Comparison of ENCODE assay signal across 8 cellular contexts in the genomic region with DNA sequence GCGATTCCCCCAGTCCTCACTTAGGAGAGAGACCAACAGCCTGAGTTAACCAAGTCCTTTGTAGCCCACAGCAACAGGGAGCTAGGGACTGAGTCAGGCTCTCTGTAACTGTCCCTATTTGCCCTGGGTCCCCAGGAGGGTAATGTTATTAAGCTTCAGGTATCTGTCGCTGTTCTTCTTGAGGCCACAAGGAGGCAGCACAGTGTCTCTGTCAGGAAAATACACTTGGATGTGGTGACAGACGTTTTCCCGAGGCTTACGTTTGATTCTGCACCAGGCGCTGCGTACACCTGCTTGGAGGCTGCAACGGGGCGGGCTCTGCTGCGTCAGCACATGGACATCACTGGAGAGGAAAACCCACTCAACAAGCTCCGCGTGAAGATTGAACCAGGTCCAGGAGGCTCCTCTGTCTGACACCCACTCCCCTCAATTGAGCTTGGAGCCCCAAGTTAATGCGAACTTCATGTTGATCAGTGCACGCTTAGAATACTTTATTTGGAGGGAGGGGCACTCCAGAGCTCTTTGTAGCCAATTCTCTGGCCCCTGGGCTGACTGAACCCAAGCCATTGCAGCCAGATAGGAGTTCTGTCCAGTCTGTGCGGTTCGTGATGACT. TPM values are rescaled to one million over a fixed set of nuclear protein-coding genes. Genes with fewer than 3 reads are reported as not detected.
DNase-seq lines count a peak whose midpoint lies in the region; ATAC-seq and TF ChIP-seq lines count a peak whose summit lies in the region.

No MANE protein-coding gene starts in this region.

- POLR2A ChIA-PET in CD8-positive, alpha-beta T cell (lab: Charles Lee) = interaction anchor here (0.5 to 1.1 kb wide), 2 partner anchors 17 to 258 kb away, joined by 3 read pairs; a partner anchor contains a TSS

- intact Hi-C loops in CD8-positive, alpha-beta T cell (cut with DNase I, micrococcal nuclease) = loop anchor here in 1 of 2 experiments (1.0 kb wide), 1 partner anchor 103 kb away; no protein-coding TSS in a partner anchor
- intact Hi-C loops in heart left ventricle (cut with DNase I) (no loop called here), sigmoid colon (cut with DNase I) (no loop called here)
- intact Hi-C loops in activated T-helper 2 cell treated with anti-CD3 and anti-CD28 coated beads, Interferon-gamma antibody, Interleukin-2, Interleukin-4, amounts not matched to agents 10 μg/mL and 5 μg/mL and 100 μg/mL, durations not matched to agents 14 hours and 24 hours and 36 hours (cut with micrococcal nuclease) = no loop called here

- H3K27ac ChIP-seq in CD8-positive, alpha-beta T cell (ENCODE audit: low read depth, low read length) = no peak overlapping the region
- H3K27ac ChIP-seq in heart left ventricle = no peak overlapping the region
- H3K27ac ChIP-seq in sigmoid colon = no peak overlapping the region

- in situ Hi-C loops in HAP-1 (cut with MboI; ENCODE audit: low sequenced_read_pairs) = no loop called here

- H3K27me3 Mint-ChIP-seq in CD8-positive, alpha-beta T cell (ENCODE audit: low read depth) = no peaks in the 10 kb centered on the region
- H3K27me3 Mint-ChIP-seq in activated T-helper 17 cell treated with anti-CD3 and anti-CD28 coated beads, Interleukin-2, amount 50 U/mL, for 72 hours = no peaks in the 10 kb centered on the region
- no peaks in the 10 kb centered on the region for H3K27me3 Mint-ChIP-seq in activated T-helper 2 cell treated with anti-CD3 and anti-CD28 coated beads, Interferon-gamma antibody, Interleukin-2, Interleukin-4, amounts not matched to agents 10 μg/mL and 5 μg/mL and 100 μg/mL, durations not matched to agents 14 hours and 24 hours and 36 hours (ENCODE audit: low read depth)

- H3K4me3 Mint-ChIP-seq in CD8-positive, alpha-beta T cell = no peak overlapping the region
- no peak overlapping the region for H3K4me3 Mint-ChIP-seq in activated T-helper 17 cell treated with anti-CD3 and anti-CD28 coated beads, Interleukin-2, amount 50 U/mL, for 72 hours
- no peak overlapping the region for H3K4me3 Mint-ChIP-seq in activated T-helper 2 cell treated with anti-CD3 and anti-CD28 coated beads, Interferon-gamma antibody, Interleukin-2, Interleukin-4, amounts not matched to agents 10 μg/mL and 5 μg/mL and 100 μg/mL, durations not matched to agents 14 hours and 24 hours and 36 hours (ENCODE audit: low read depth)

- peak; percentile 71 for TF ChIP-seq CTCF in CD8-positive, alpha-beta T cell (IDR thresholded peaks at IDR 0.05)
- TF ChIP-seq CTCF in heart left ventricle (IDR thresholded peaks at IDR 0.05) (peak; percentile 52 to 74 (median 67)), sigmoid colon (IDR thresholded peaks at IDR 0.05) (peak in 3 of 4 experiments; percentile 46 to 68 (median 58))

- peak; percentile 83 for ATAC-seq in CD8-positive, alpha-beta T cell
- ATAC-seq in activated T-helper 17 cell treated with anti-CD3 and anti-CD28 coated beads, Interleukin-2, amount 50 U/mL, for 72 hours (replicated peaks) = peak; percentile 83
- ATAC-seq in heart left ventricle (peak in 3 of 4 donors; percentile 47 to 68 (median 63)), GM18511 (IDR thresholded peaks at IDR 0.05; ENCODE audit: unreplicated experiment) (no peak)

- no peak overlapping the region for H3K4me3 ChIP-seq in CD8-positive, alpha-beta T cell (ENCODE audit: low read depth, low read length)
- H3K4me3 ChIP-seq in HAP-1 (no peak overlapping the region), heart left ventricle (no peak overlapping the region), sigmoid colon (no peak overlapping the region)

- no peaks in the 10 kb centered on the region for H3K4me1 Mint-ChIP-seq in CD8-positive, alpha-beta T cell (ENCODE audit: low read depth)
- H3K4me1 Mint-ChIP-seq in activated T-helper 17 cell treated with anti-CD3 and anti-CD28 coated beads, Interleukin-2, amount 50 U/mL, for 72 hours = no peaks in the 10 kb centered on the region
- no peaks in the 10 kb centered on the region for H3K4me1 Mint-ChIP-seq in activated T-helper 2 cell treated with anti-CD3 and anti-CD28 coated beads, Interferon-gamma antibody, Interleukin-2, Interleukin-4, amounts not matched to agents 10 μg/mL and 5 μg/mL and 100 μg/mL, durations not matched to agents 14 hours and 24 hours and 36 hours (ENCODE audit: low read depth)

- no peak for TF ChIP-seq EP300 in sigmoid colon (IDR thresholded peaks at IDR 0.05)

- no peaks in the 10 kb centered on the region for H3K4me1 ChIP-seq in CD8-positive, alpha-beta T cell (ENCODE audit: insufficient read depth, low read length)
- H3K4me1 ChIP-seq in HAP-1 (no peaks in the 10 kb centered on the region), heart left ventricle (peaks cover 0 to 4% (median 0%) of the 10 kb centered on the region in 12 donors), sigmoid colon (no peaks in the 10 kb centered on the region)

- H3K27ac Mint-ChIP-seq in CD8-positive, alpha-beta T cell = no peak overlapping the region
- no peak overlapping the region for H3K27ac Mint-ChIP-seq in activated T-helper 17 cell treated with anti-CD3 and anti-CD28 coated beads, Interleukin-2, amount 50 U/mL, for 72 hours
- H3K27ac Mint-ChIP-seq in activated T-helper 2 cell treated with anti-CD3 and anti-CD28 coated beads, Interferon-gamma antibody, Interleukin-2, Interleukin-4, amounts not matched to agents 10 μg/mL and 5 μg/mL and 100 μg/mL, durations not matched to agents 14 hours and 24 hours and 36 hours = no peak overlapping the region

- peaks cover 24% of the 10 kb centered on the region for H3K36me3 ChIP-seq in CD8-positive, alpha-beta T cell (ENCODE audit: insufficient read depth, low read length)
- peaks cover 73% of the 10 kb centered on the region for H3K36me3 ChIP-seq in HAP-1 (replicated peaks)
- H3K36me3 ChIP-seq in heart left ventricle = peaks cover 0 to 99% (median 93%) of the 10 kb centered on the region in 9 donors
- peaks cover 17 to 92% (median 58%) of the 10 kb centered on the region in 4 donors for H3K36me3 ChIP-seq in sigmoid colon

- H3K36me3 Mint-ChIP-seq in CD8-positive, alpha-beta T cell = peaks cover 81% of the 10 kb centered on the region
- peaks cover 90% of the 10 kb centered on the region for H3K36me3 Mint-ChIP-seq in activated T-helper 17 cell treated with anti-CD3 and anti-CD28 coated beads, Interleukin-2, amount 50 U/mL, for 72 hours (ENCODE audit: low read depth)
- H3K36me3 Mint-ChIP-seq in activated T-helper 2 cell treated with anti-CD3 and anti-CD28 coated beads, Interferon-gamma antibody, Interleukin-2, Interleukin-4, amounts not matched to agents 10 μg/mL and 5 μg/mL and 100 μg/mL, durations not matched to agents 14 hours and 24 hours and 36 hours (ENCODE audit: low read depth) = peaks cover 53% of the 10 kb centered on the region

- 52 to 59% (median 54%) methylated on average over 11 to 16 of the region's 16 CpGs for WGBS in heart left ventricle, 4 donors
- WGBS in sigmoid colon, 2 donors = 37 to 66% methylated on average over 16 of the region's 16 CpGs

- peak in 2 of 7 experiments; percentile 10 to 21 for DNase-seq in CD8-positive, alpha-beta T cell
- DNase-seq in HAP-1 (ENCODE audit: low spot score in 2 of 2) (peak; percentile 49 to 53), NCI-H460 (ENCODE audit: extremely low read depth, low read depth) (peak; percentile 70), heart left ventricle (no peak), sigmoid colon (no peak)
- DNase-seq in activated T-helper 2 cell treated with anti-CD3 and anti-CD28 coated beads, Interferon-gamma antibody, Interleukin-2, Interleukin-4, amounts not matched to agents 10 μg/mL and 5 μg/mL and 100 μg/mL, durations not matched to agents 14 hours and 24 hours and 36 hours (ENCODE audit: low spot score) = no peak

- no peaks in the 10 kb centered on the region for H3K27me3 ChIP-seq in CD8-positive, alpha-beta T cell (ENCODE audit: insufficient read depth, low read length)
- no peaks in the 10 kb centered on the region for H3K27me3 ChIP-seq in HAP-1 (ENCODE audit: low read depth)
- no peaks in the 10 kb centered on the region for H3K27me3 ChIP-seq in heart left ventricle
- no peaks in the 10 kb centered on the region for H3K27me3 ChIP-seq in sigmoid colon

- no peak for TF ChIP-seq POLR2A in heart left ventricle (IDR thresholded peaks at IDR 0.05)
- TF ChIP-seq POLR2A in sigmoid colon (IDR thresholded peaks at IDR 0.05) = no peak

- no peaks in the 10 kb centered on the region for H3K9me3 Mint-ChIP-seq in CD8-positive, alpha-beta T cell
- H3K9me3 Mint-ChIP-seq in activated T-helper 17 cell treated with anti-CD3 and anti-CD28 coated beads, Interleukin-2, amount 50 U/mL, for 72 hours = no peaks in the 10 kb centered on the region
- H3K9me3 Mint-ChIP-seq in activated T-helper 2 cell treated with anti-CD3 and anti-CD28 coated beads, Interferon-gamma antibody, Interleukin-2, Interleukin-4, amounts not matched to agents 10 μg/mL and 5 μg/mL and 100 μg/mL, durations not matched to agents 14 hours and 24 hours and 36 hours = no peaks in the 10 kb centered on the region

- CTCF ChIA-PET in CD8-positive, alpha-beta T cell (lab: Charles Lee) = interaction anchor here (0.6 to 3.4 kb wide), 11 partner anchors 9 to 1476 kb away, joined by 3 to 31 read pairs (median 7); a partner anchor contains a TSS

- H3K9me3 ChIP-seq in CD8-positive, alpha-beta T cell (ENCODE audit: low read length) = no peaks in the 10 kb centered on the region
- H3K9me3 ChIP-seq in HAP-1 (no peaks in the 10 kb centered on the region), heart left ventricle (no peaks in the 10 kb centered on the region), sigmoid colon (no peaks in the 10 kb centered on the region)

RNA-seq across cellular contexts. Expression of a gene that starts 10.7 kb away (rescaled TPM):
- total RNA-seq in CD8-positive, alpha-beta T cell = 1 to 10 TPM; 1.1 to 1.5 TPM
- total RNA-seq in NCI-H460 (2014; rRNA removed; shearing (Covaris generic)) = 0.61 and 0.99 TPM in 2 replicates
- 0.20 and 1.1 TPM in 2 replicates for polyA plus RNA-seq in NCI-H460 (2014; cell fraction: nucleus; rRNA removed)
- total RNA-seq in activated T-helper 17 cell treated with anti-CD3 and anti-CD28 coated beads, Interleukin-2, amount 50 U/mL, for 72 hours = under 1 TPM; 0.32 to 0.64 TPM
- total RNA-seq in heart left ventricle = 10 to 100 TPM in 1 of 9 donors, 1 to 10 TPM in 2, under 1 TPM in 4, not detected in 2; 0.32 to 42.5 (median 0.69) TPM
- polyA plus RNA-seq in heart left ventricle = 1 to 10 TPM in 1 of 2 donors, under 1 TPM in 1; 0.15 to 3.9 TPM
- total RNA-seq in sigmoid colon = 1 to 10 TPM in 1 of 4 donors, under 1 TPM in 3; 0.16 to 1.8 (median 0.41) TPM
- polyA plus RNA-seq in sigmoid colon = 100 to 1,000 TPM; 560 to 665 (median 569) TPM
- 0.62 and 0.97 TPM in 2 replicates for total RNA-seq in activated T-helper 2 cell treated with anti-CD3 and anti-CD28 coated beads, Interferon-gamma antibody, Interleukin-2, Interleukin-4, amounts not matched to agents 10 μg/mL and 5 μg/mL and 100 μg/mL, durations not matched to agents 14 hours and 24 hours and 36 hours

RNA-seq across cellular contexts. Expression of a gene that starts 17.3 kb away (rescaled TPM):
- total RNA-seq in CD8-positive, alpha-beta T cell = 10 to 100 TPM; 16.8 to 21.1 TPM
- total RNA-seq in NCI-H460 (2014; rRNA removed; shearing (Covaris generic)) = 153 and 155 TPM in 2 replicates
- polyA plus RNA-seq in NCI-H460 (2014; cell fraction: nucleus; rRNA removed) = 109 and 118 TPM in 2 replicates
- total RNA-seq in activated T-helper 17 cell treated with anti-CD3 and anti-CD28 coated beads, Interleukin-2, amount 50 U/mL, for 72 hours = 10 to 100 TPM; 36.9 to 39.8 TPM
- total RNA-seq in heart left ventricle (10 to 100 TPM; 14.1 to 36.2 (median 18.1) TPM), sigmoid colon (10 to 100 TPM; 23.9 to 38.5 (median 32.0) TPM)
- polyA plus RNA-seq in heart left ventricle (10 to 100 TPM; 12.4 to 14.3 TPM), sigmoid colon (10 to 100 TPM; 59.1 to 86.5 (median 81.7) TPM)
- 42.5 and 43.6 TPM in 2 replicates for total RNA-seq in activated T-helper 2 cell treated with anti-CD3 and anti-CD28 coated beads, Interferon-gamma antibody, Interleukin-2, Interleukin-4, amounts not matched to agents 10 μg/mL and 5 μg/mL and 100 μg/mL, durations not matched to agents 14 hours and 24 hours and 36 hours

RNA-seq across cellular contexts. Expression of a gene that starts 44.4 kb away (rescaled TPM):
- total RNA-seq in CD8-positive, alpha-beta T cell = 10 to 100 TPM; 58.0 to 66.6 TPM
- 116 and 136 TPM in 2 replicates for total RNA-seq in NCI-H460 (2014; rRNA removed; shearing (Covaris generic))
- 136 and 158 TPM in 2 replicates for polyA plus RNA-seq in NCI-H460 (2014; cell fraction: nucleus; rRNA removed)
- total RNA-seq in activated T-helper 17 cell treated with anti-CD3 and anti-CD28 coated beads, Interleukin-2, amount 50 U/mL, for 72 hours = 10 to 100 TPM; 40.5 to 93.4 TPM
- total RNA-seq in heart left ventricle (100 to 1,000 TPM in 3 of 9 donors, 10 to 100 TPM in 6; 31.7 to 120 (median 86.0) TPM), sigmoid colon (10 to 100 TPM; 23.3 to 56.7 (median 38.4) TPM)
- polyA plus RNA-seq in heart left ventricle (100 to 1,000 TPM in 1 of 2 donors, 10 to 100 TPM in 1; 50.7 to 151 TPM), sigmoid colon (10 to 100 TPM; 48.6 to 71.4 (median 57.7) TPM)
- 92.6 and 96.0 TPM in 2 replicates for total RNA-seq in activated T-helper 2 cell treated with anti-CD3 and anti-CD28 coated beads, Interferon-gamma antibody, Interleukin-2, Interleukin-4, amounts not matched to agents 10 μg/mL and 5 μg/mL and 100 μg/mL, durations not matched to agents 14 hours and 24 hours and 36 hours

RNA-seq across cellular contexts. Expression of a gene that starts 53.4 kb away (rescaled TPM):
- total RNA-seq in CD8-positive, alpha-beta T cell = not detected
- total RNA-seq in NCI-H460 (2014; rRNA removed; shearing (Covaris generic)) = not detected in 2 replicates
- not detected in 2 replicates for polyA plus RNA-seq in NCI-H460 (2014; cell fraction: nucleus; rRNA removed)
- total RNA-seq in activated T-helper 17 cell treated with anti-CD3 and anti-CD28 coated beads, Interleukin-2, amount 50 U/mL, for 72 hours = not detected
- total RNA-seq in heart left ventricle (10 to 100 TPM in 4 of 9 donors, 1 to 10 TPM in 5; 4.6 to 24.9 (median 10.0) TPM), sigmoid colon (1,000 to 10,000 TPM in 1 of 4 donors, 100 to 1,000 TPM in 3; 633 to 1,011 (median 785) TPM)
- polyA plus RNA-seq in heart left ventricle (10 to 100 TPM in 1 of 2 donors, 1 to 10 TPM in 1; 5.1 to 14.5 TPM), sigmoid colon (10 to 100 TPM in 2 of 3 donors, 1 to 10 TPM in 1; 4.9 to 75.0 (median 15.6) TPM)
- total RNA-seq in activated T-helper 2 cell treated with anti-CD3 and anti-CD28 coated beads, Interferon-gamma antibody, Interleukin-2, Interleukin-4, amounts not matched to agents 10 μg/mL and 5 μg/mL and 100 μg/mL, durations not matched to agents 14 hours and 24 hours and 36 hours = not detected in 2 replicates

Comparison
In these comparisons a context has a peak if more than half of its experiments do, and no peak if none do; other contexts are left out.
1. DNase-seq: peak in HAP-1 (2 of 2) and NCI-H460 (single experiment); none in heart left ventricle (0 of 5), sigmoid colon (single experiment) and activated T-helper 2 cell treated with anti-CD3 and anti-CD28 coated beads, Interferon-gamma antibody, Interleukin-2, Interleukin-4, amounts not matched to agents 10 μg/mL and 5 μg/mL and 100 μg/mL, durations not matched to agents 14 hours and 24 hours and 36 hours (single experiment).
2. Peak in every context shown above with its lines, with median percentiles within 50 percentile points of each other: CTCF ChIP-seq.